In genomic region chr4:5212255-5213032, GRCh38 we compare ENCODE assay signal across 21 cellular contexts.
"Had no signal": no experiment of that assay in that cellular context is flagged by ENCODE, and none has a peak within 500 bp of the region (broad histone marks: within the 10 kb centered on the region; RNA-seq: fewer than 3 reads in every experiment).

No MANE protein-coding gene starts in this region.

- H3K4me3 ChIP-seq: colonic mucosa, esophagus squamous epithelium, gastroesophageal sphincter, ovary, prostate gland, thoracic aorta had no signal

- H3K36me3 ChIP-seq: colonic mucosa, esophagus squamous epithelium, gastroesophageal sphincter, neutrophil, ovary, prostate gland, thoracic aorta had no signal

- H3K27me3 ChIP-seq: colonic mucosa, esophagus squamous epithelium, gastroesophageal sphincter, neutrophil, ovary had no signal

- H3K9me3 ChIP-seq: colonic mucosa, esophagus squamous epithelium, neutrophil, ovary, prostate gland, thoracic aorta had no signal

- H3K27ac ChIP-seq: colonic mucosa, esophagus squamous epithelium, gastroesophageal sphincter, neutrophil, ovary, prostate gland, thoracic aorta had no signal

- H3K4me1 ChIP-seq: colonic mucosa, esophagus squamous epithelium, gastroesophageal sphincter, prostate gland had no signal

- DNase-seq: activated CD4-positive, alpha-beta memory T cell treated with anti-CD3 and anti-CD28 coated beads, Interleukin-2, amount 10 ng/mL, durations not matched to agents 7 days and 5 days; activated CD4-positive, alpha-beta T cell treated with anti-CD3 and anti-CD28 coated beads for 4 hours; activated effector memory CD4-positive, alpha-beta T cell treated with Interleukin-2 at 50 U/mL for 16 hours; activated naive CD4-positive, alpha-beta T cell treated with anti-CD3 and anti-CD28 coated beads for 36 hours; activated T-cell treated with anti-CD3 and anti-CD28 coated beads, Interleukin-2, amount 50 U/mL, for 72 hours; amygdala; colonic mucosa; endodermal cell; esophagus squamous epithelium; head of caudate nucleus; hypothalamus; ovary; stimulated activated CD4-positive, alpha-beta T cell treated with anti-CD3 and anti-CD28 coated beads, Interleukin-4, amount 100 ng/mL, for 24 hours; stimulated activated naive CD4-positive, alpha-beta T cell treated with Interleukin-2 at 50 U/mL for 16 hours; T1000 had no signal

- ATAC-seq: activated T-cell treated with anti-CD3 and anti-CD28 coated beads, Interleukin-2, amount 50 U/mL, for 72 hours; gastroesophageal sphincter; natural killer cell treated with Interleukin-12 subunit alpha and Interleukin-12 subunit beta and Interleukin-15 and Interleukin-18, amount 100 ng/mL, for 72 hours; WTC11 had no signal
